Comparison of ENCODE assay signal across 19 cellular contexts in the genomic region with DNA sequence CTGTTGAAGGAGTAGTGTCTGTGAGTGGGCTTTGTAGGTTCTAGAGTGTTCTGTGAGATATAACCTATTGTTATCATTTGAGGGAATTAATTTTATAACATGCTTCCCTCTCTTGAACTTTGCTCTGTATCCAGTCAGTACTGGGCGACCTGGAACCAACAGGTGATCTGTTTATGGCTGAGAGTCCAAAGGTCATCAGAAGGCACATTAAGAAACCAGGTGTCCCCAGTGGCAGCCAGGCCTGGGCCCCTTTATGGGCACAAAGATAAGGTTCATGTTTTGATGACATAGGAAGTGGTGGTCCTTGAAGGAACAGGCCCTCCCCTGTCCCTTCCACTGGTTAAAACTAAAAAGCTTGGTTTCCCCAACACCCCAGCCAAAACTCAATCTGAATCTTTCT.
"Had no signal": no experiment of that assay in that cellular context is flagged by ENCODE, and none has a peak within 500 bp of the region (broad histone marks: within the 10 kb centered on the region; RNA-seq: fewer than 3 reads in every experiment).

No MANE protein-coding gene starts in this region.

- H3K4me1 ChIP-seq: left ventricle myocardium inferior, tibial artery, vagina had no signal

- DNase-seq: activated CD4-positive, alpha-beta T cell treated with anti-CD3 and anti-CD28 coated beads, Interleukin-2, amount 10 ng/mL, durations not matched to agents 24 days and 14 days; activated CD8-positive, alpha-beta T cell treated with anti-CD3 and anti-CD28 coated beads for 36 hours; activated effector memory CD4-positive, alpha-beta T cell treated with anti-CD3 and anti-CD28 coated beads, Interleukin-2, amount 50 U/mL, for 16 hours; activated naive CD4-positive, alpha-beta T cell treated with anti-CD3 and anti-CD28 coated beads, Interleukin-2, amount 50 U/mL, for 16 hours; activated T-cell treated with anti-CD3 and anti-CD28 coated beads, Interleukin-2, amount 50 U/mL, for 1 hour; erythroblast; foreskin melanocyte; kidney; left ventricle myocardium inferior; retina; stimulated activated CD4-positive, alpha-beta T cell treated with anti-CD3 and anti-CD28 coated beads, Interleukin-12 subunit alpha, Interleukin-12 subunit beta, amount 100 ng/mL, for 4 hours; stimulated activated CD4-positive, alpha-beta T cell treated with anti-CD3 and anti-CD28 coated beads, Interleukin-1b, Interleukin-23, amount 100 ng/mL, for 48 hours; stimulated activated CD8-positive, alpha-beta memory T cell treated with anti-CD3 and anti-CD28 coated beads, Interleukin-4, amount 100 ng/mL, for 48 hours; stimulated activated naive CD4-positive, alpha-beta T cell; substantia nigra; T-cell; tibial artery had no signal

- H3K9me3 ChIP-seq: left ventricle myocardium inferior, tibial artery, vagina had no signal

- H3K27ac ChIP-seq: coronary artery, left ventricle myocardium inferior, tibial artery, vagina had no signal

- H3K36me3 ChIP-seq: left ventricle myocardium inferior, tibial artery, vagina had no signal

- ATAC-seq: activated CD8-positive, alpha-beta T cell treated with anti-CD3 and anti-CD28 coated beads for 36 hours; T-cell had no signal

- H3K27me3 ChIP-seq: vagina had no signal

- H3K4me3 ChIP-seq: coronary artery, left ventricle myocardium inferior, tibial artery, vagina had no signal
